ENCODE assay signal across 8 cellular contexts in genomic region chr12:31591308-31591901, GRCh38. TPM values are rescaled to one million over a fixed set of nuclear protein-coding genes. Genes with fewer than 3 reads are reported as not detected.
DNase-seq lines count a peak whose midpoint lies in the region; ATAC-seq and TF ChIP-seq lines count a peak whose summit lies in the region.

No MANE protein-coding gene starts in this region.

- peak; percentile 23 for DNase-seq in NCI-H2227 (lab: John Stamatoyannopoulos, UW; ENCODE audit: unreplicated experiment)
- DNase-seq in NCI-H2227 treated with DMSO at 0.1 percent for 48 hours (lab: John Stamatoyannopoulos, UW): no peak
- peak; percentile 14 for DNase-seq in HEK293T (ENCODE audit: extremely low spot score)
- DNase-seq in NCI-H748 (lab: John Stamatoyannopoulos, UW; ENCODE audit: unreplicated experiment): peak; percentile 55
- no peak for DNase-seq in chondrocyte (ENCODE audit: low spot score)
- peak; percentile 50 for DNase-seq in left lobe of liver (ENCODE audit: low spot score)
- DNase-seq in SIG-M5 (lab: John Stamatoyannopoulos, UW): no peak

- no peak for TF ChIP-seq CTCF in chondrocyte (IDR thresholded peaks at IDR 0.05)

- peak overlapping the region; percentile 73 for H3K4me3 Mint-ChIP-seq in chondrocyte (ENCODE audit: unreplicated experiment)
- H3K4me3 Mint-ChIP-seq in stimulated activated naive CD8-positive, alpha-beta T cell treated with anti-CD3 and anti-CD28 coated beads, Interleukin-15, Interleukin-2, amounts not matched to agents 100 ng/mL and 50 ng/mL, for 24 hours: peak overlapping the region; percentile 83

- H3K9me3 Mint-ChIP-seq in chondrocyte (ENCODE audit: low read depth): no peaks in the 10 kb centered on the region
- peaks cover 4% of the 10 kb centered on the region for H3K9me3 Mint-ChIP-seq in stimulated activated naive CD8-positive, alpha-beta T cell treated with anti-CD3 and anti-CD28 coated beads, Interleukin-15, Interleukin-2, amounts not matched to agents 100 ng/mL and 50 ng/mL, for 24 hours

- peak overlapping the region; percentile 78 for H3K27ac Mint-ChIP-seq in chondrocyte (ENCODE audit: unreplicated experiment)
- H3K27ac Mint-ChIP-seq in stimulated activated naive CD8-positive, alpha-beta T cell treated with anti-CD3 and anti-CD28 coated beads, Interleukin-15, Interleukin-2, amounts not matched to agents 100 ng/mL and 50 ng/mL, for 24 hours: peak overlapping the region; percentile 6

- CTCF ChIA-PET in HEK293T (lab: Yijun Ruan, JAX): interaction anchor here (0.6 kb wide), 1 partner anchor 16 kb away, joined by 4 read pairs; no protein-coding TSS in a partner anchor

- POLR2A ChIA-PET in HEK293T (lab: Yijun Ruan, JAX): interaction anchor here (1.3 kb wide), 1 partner anchor 13 kb away, joined by 4 read pairs; no protein-coding TSS in a partner anchor

- H3K36me3 Mint-ChIP-seq in chondrocyte (ENCODE audit: low read depth): no peaks in the 10 kb centered on the region
- H3K36me3 Mint-ChIP-seq in stimulated activated naive CD8-positive, alpha-beta T cell treated with anti-CD3 and anti-CD28 coated beads, Interleukin-15, Interleukin-2, amounts not matched to agents 100 ng/mL and 50 ng/mL, for 24 hours (ENCODE audit: low read depth): no peaks in the 10 kb centered on the region

- H3K4me1 Mint-ChIP-seq in chondrocyte (ENCODE audit: low read depth): peaks cover 29% of the 10 kb centered on the region
- peaks cover 19% of the 10 kb centered on the region for H3K4me1 Mint-ChIP-seq in stimulated activated naive CD8-positive, alpha-beta T cell treated with anti-CD3 and anti-CD28 coated beads, Interleukin-15, Interleukin-2, amounts not matched to agents 100 ng/mL and 50 ng/mL, for 24 hours (ENCODE audit: low read depth)

- H3K27me3 Mint-ChIP-seq in chondrocyte (ENCODE audit: low read depth): no peaks in the 10 kb centered on the region
- peaks cover 40% of the 10 kb centered on the region for H3K27me3 Mint-ChIP-seq in stimulated activated naive CD8-positive, alpha-beta T cell treated with anti-CD3 and anti-CD28 coated beads, Interleukin-15, Interleukin-2, amounts not matched to agents 100 ng/mL and 50 ng/mL, for 24 hours

- ATAC-seq in left lobe of liver: peak; percentile 8

TF ChIP-seq in HEK293T, 16 proteins besides CTCF, POLR2A, EP300 and RAD21:
- TF ChIP-seq LEF1 (IDR thresholded peaks at IDR 0.05; ENCODE audit: borderline replicate concordance): no peak
- TF ChIP-seq PKNOX1 (IDR thresholded peaks at IDR 0.05): no peak; the same call in 1 of the 2 replicates
- no peak for TF ChIP-seq TARDBP (IDR thresholded peaks at IDR 0.05)

RNA-seq across cellular contexts. Expression of gene DENND5B, which starts 0.5 kb away (rescaled TPM):
- total RNA-seq in chondrocyte (12.5 to 22.2 TPM (median 14.1 TPM) in 3 replicates), left lobe of liver (18.6 TPM)

Comparison
In these comparisons a context has a peak if more than half of its experiments do, and no peak if none do; other contexts are left out.
1. DNase-seq: peak in NCI-H2227 (single experiment), HEK293T (single experiment), NCI-H748 (single experiment) and left lobe of liver (single experiment); none in NCI-H2227 treated with DMSO at 0.1 percent for 48 hours (single experiment), chondrocyte (single experiment) and SIG-M5 (single experiment).